Comparison of ENCODE assay signal across 9 cellular contexts in the genomic region with DNA sequence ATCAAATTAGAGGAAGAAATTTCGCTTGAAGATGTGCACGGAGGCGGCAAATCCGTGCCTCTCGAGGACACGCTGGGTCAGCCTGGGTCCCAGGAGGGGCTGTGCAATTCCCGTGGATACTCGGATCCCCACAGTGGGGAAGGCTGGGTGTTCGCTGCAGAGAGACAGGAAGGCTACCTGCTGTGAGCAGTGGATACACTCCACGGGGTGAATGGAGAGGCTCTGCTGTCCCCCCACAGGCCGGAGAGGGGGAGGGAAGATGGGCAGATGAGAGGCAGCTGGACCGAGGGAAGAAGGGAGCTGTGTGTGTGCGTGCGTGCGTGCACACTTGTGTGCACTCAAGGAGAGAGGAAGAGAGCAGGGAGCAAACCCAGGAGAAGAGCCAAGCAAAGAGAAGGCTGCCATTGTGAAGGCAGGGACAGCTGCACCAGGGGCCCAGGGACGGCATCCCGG.
A peak's percentile ranks its signal among the peaks of the same experiment; 100 is the strongest.
DNase-seq lines count a peak whose midpoint lies in the region; ATAC-seq and TF ChIP-seq lines count a peak whose summit lies in the region.
"Had no signal": no experiment of that assay in that cellular context is flagged by ENCODE, and none has a peak within 500 bp of the region (broad histone marks: within the 10 kb centered on the region; RNA-seq: fewer than 3 reads in every experiment).

No MANE protein-coding gene starts in this region.

- ATAC-seq in HG03135 (IDR thresholded peaks at IDR 0.05; ENCODE audit: unreplicated experiment) = peak; percentile 12
- no peak for ATAC-seq in HG02642 (IDR thresholded peaks at IDR 0.05; ENCODE audit: poor library complexity, unreplicated experiment)
- ATAC-seq in HG03442 (IDR thresholded peaks at IDR 0.05; ENCODE audit: unreplicated experiment) = no peak

- DNase-seq in CMK (ENCODE audit: low read depth) (peak; percentile 33), amygdala (lab: John Stamatoyannopoulos, UW) (peak in 42 of 56 donors; percentile 13 to 76 (median 48)), NCI-H748 treated with DMSO at 0.1 percent for 48 hours (lab: John Stamatoyannopoulos, UW) (no peak)
- no peak for DNase-seq in NK-92 treated with Interleukin-12 subunit alpha and Interleukin-12 subunit beta, amount 100 ng/mL, for 24 hours (lab: John Stamatoyannopoulos, UW)
- DNase-seq: islet precursor cell had no signal

- H3K36me3 Mint-ChIP-seq in nephron (ENCODE audit: low read depth) = peaks cover 29% of the 10 kb centered on the region

- peak overlapping the region; percentile 33 to 59 (median 55) for H3K27ac Mint-ChIP-seq in nephron

- peaks cover 6% of the 10 kb centered on the region for H3K27me3 Mint-ChIP-seq in nephron (ENCODE audit: low read depth)

- no peak overlapping the region for H3K4me3 Mint-ChIP-seq in nephron

- TF ChIP-seq CTCF in nephron (IDR thresholded peaks at IDR 0.05; ENCODE audit: unreplicated experiment in 3 of 3) = no peak

- H3K9me3 Mint-ChIP-seq in nephron = no peaks in the 10 kb centered on the region

- peaks cover 46% of the 10 kb centered on the region for H3K4me1 Mint-ChIP-seq in nephron

Comparison
In these comparisons a context has a peak if more than half of its experiments do, and no peak if none do; other contexts are left out.
1. DNase-seq: peak in CMK (single experiment) and amygdala (42 of 56); none in NCI-H748 treated with DMSO at 0.1 percent for 48 hours (single experiment) and NK-92 treated with Interleukin-12 subunit alpha and Interleukin-12 subunit beta, amount 100 ng/mL, for 24 hours (single experiment).